11 cellular contexts compared by ENCODE assay signal in the genomic region with DNA sequence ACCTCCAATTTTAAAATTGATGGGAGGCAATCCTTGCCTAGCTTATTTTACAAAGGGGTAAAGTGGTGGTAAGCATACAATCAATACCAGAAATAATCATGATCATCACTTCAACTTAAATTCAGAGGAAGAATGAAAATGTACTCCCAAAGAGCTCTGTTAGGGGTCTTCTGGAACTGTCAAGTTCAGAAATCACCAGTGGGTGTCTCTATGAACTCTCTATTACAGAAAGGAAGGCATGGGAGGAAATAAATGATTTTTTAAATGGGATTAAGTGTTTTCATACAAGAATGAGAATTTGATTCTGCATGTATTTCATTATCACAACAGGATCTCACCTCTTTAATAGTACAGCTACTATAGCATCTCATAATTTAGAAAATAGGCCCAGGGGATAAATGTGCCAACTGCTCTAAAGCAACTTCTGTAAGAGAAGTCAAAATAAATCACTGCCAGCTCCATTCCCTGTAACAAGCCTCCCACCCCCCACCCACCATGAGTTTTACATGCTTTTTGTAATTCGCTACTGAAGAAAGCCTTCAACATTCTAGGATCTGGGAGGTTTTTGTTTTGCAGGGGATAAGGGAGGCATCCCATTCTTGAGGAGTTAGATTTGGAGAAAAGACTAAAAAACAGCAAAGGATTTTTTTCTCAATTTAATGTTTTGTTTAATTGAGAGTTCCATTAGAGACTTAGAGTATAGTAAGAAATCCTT. TPM values are rescaled to one million over a fixed set of nuclear protein-coding genes. Genes with fewer than 3 reads are reported as not detected.
DNase-seq lines count a peak whose midpoint lies in the region; TF ChIP-seq lines count a peak whose summit lies in the region.
"Had no signal": no experiment of that assay in that cellular context is flagged by ENCODE, and none has a peak within 500 bp of the region (broad histone marks: within the 10 kb centered on the region; RNA-seq: fewer than 3 reads in every experiment).

No MANE protein-coding gene starts in this region.

- no peaks in the 10 kb centered on the region for H3K36me3 ChIP-seq in A673 (ENCODE audit: insufficient read depth, low read length, poor library complexity, severe bottlenecking)
- H3K36me3 ChIP-seq in HUES6 (ENCODE audit: control insufficient read depth, insufficient read depth, low read length) = peaks cover 31% of the 10 kb centered on the region
- H3K36me3 ChIP-seq in colonic mucosa = no peaks in the 10 kb centered on the region
- peaks cover 53% of the 10 kb centered on the region for H3K36me3 ChIP-seq in muscle layer of colon (ENCODE audit: insufficient read depth, low read length)
- peaks cover 30 to 51% (median 34%) of the 10 kb centered on the region in 3 donors for H3K36me3 ChIP-seq in tibial artery

- H3K9ac ChIP-seq in HUES6 (ENCODE audit: low read length) (no peak overlapping the region), colonic mucosa (ENCODE audit: low read depth in 2 of 2, low read length in 2 of 2) (peak overlapping the region in 1 of 2 donors; percentile 8), muscle layer of colon (ENCODE audit: low read length) (no peak overlapping the region)

- H3K4me1 ChIP-seq in A673 (ENCODE audit: insufficient read depth, low read length, poor library complexity, severe bottlenecking) = peaks cover 19% of the 10 kb centered on the region
- H3K4me1 ChIP-seq in HUES6 (ENCODE audit: control insufficient read depth, insufficient read depth, low read length) = peaks cover 30% of the 10 kb centered on the region
- H3K4me1 ChIP-seq in colonic mucosa = peaks cover 2% of the 10 kb centered on the region
- H3K4me1 ChIP-seq in muscle layer of colon (ENCODE audit: insufficient read depth, low read length) = peaks cover 36% of the 10 kb centered on the region
- peaks cover 0 to 30% (median 6%) of the 10 kb centered on the region in 4 donors for H3K4me1 ChIP-seq in tibial artery

- no peaks in the 10 kb centered on the region for H3K27me3 ChIP-seq in A673 (replicated peaks; ENCODE audit: insufficient read depth, low read depth, low read length, poor library complexity)
- H3K27me3 ChIP-seq in HUES6 (ENCODE audit: control insufficient read depth, insufficient read depth, low read length) = no peaks in the 10 kb centered on the region
- H3K27me3 ChIP-seq in colonic mucosa = no peaks in the 10 kb centered on the region
- H3K27me3 ChIP-seq in muscle layer of colon (ENCODE audit: control insufficient read depth in 1 of 2, insufficient read depth in 2 of 2, low read length in 2 of 2) = no peaks in the 10 kb centered on the region
- H3K27me3 ChIP-seq in tibial artery = no peaks in the 10 kb centered on the region
- H3K27me3 ChIP-seq: MG63 had no signal

- no peak overlapping the region for H3K4me3 ChIP-seq in A673 (ENCODE audit: low read depth, low read length, poor library complexity, severe bottlenecking)
- H3K4me3 ChIP-seq in HUES6 (ENCODE audit: low read depth, low read length) = no peak overlapping the region
- no peak overlapping the region for H3K4me3 ChIP-seq in colonic mucosa
- H3K4me3 ChIP-seq in muscle layer of colon (ENCODE audit: low read depth in 1 of 2, low read length in 2 of 2) = no peak overlapping the region
- no peak overlapping the region for H3K4me3 ChIP-seq in tibial artery
- H3K4me3 ChIP-seq: MG63 had no signal

- CTCF ChIA-PET in A673 (lab: Charles Lee) = interaction anchor here (0.6 kb wide), 1 partner anchor 289 kb away, joined by 4 read pairs; no protein-coding TSS in a partner anchor

- TF ChIP-seq CTCF in A673 (conservative IDR thresholded peaks at IDR 0.05; ENCODE audit: low read depth, low read length) = peak; percentile 36; the same call in 1 of the 2 replicates
- no peak for TF ChIP-seq CTCF in colonic mucosa (IDR thresholded peaks at IDR 0.05)
- no peak for TF ChIP-seq CTCF in tibial artery (IDR thresholded peaks at IDR 0.05)

- H3K27ac ChIP-seq in A673 (ENCODE audit: low read depth, low read length, poor library complexity, severe bottlenecking) (peak overlapping the region; percentile 57), HUES6 (ENCODE audit: low read depth, low read length) (0 out of 2 replicates have a peak overlapping the region, but pooled peaks have one; percentile 49), colonic mucosa (peak overlapping the region; percentile 66), muscle layer of colon (ENCODE audit: low read depth, low read length) (peak overlapping the region; percentile 16), tibial artery (no peak overlapping the region)

- POLR2A ChIA-PET in A673 (lab: Charles Lee; ENCODE audit: low non-redundant PET) = no interaction called here

- no peaks in the 10 kb centered on the region for H3K9me3 ChIP-seq in A673 (ENCODE audit: low read depth, low read length, poor library complexity, severe bottlenecking)
- H3K9me3 ChIP-seq in HUES6 (ENCODE audit: control insufficient read depth, insufficient read depth, low read depth, low read length) = no peaks in the 10 kb centered on the region
- H3K9me3 ChIP-seq in colonic mucosa = no peaks in the 10 kb centered on the region
- no peaks in the 10 kb centered on the region for H3K9me3 ChIP-seq in muscle layer of colon (ENCODE audit: low read length)
- no peaks in the 10 kb centered on the region for H3K9me3 ChIP-seq in tibial artery
- H3K9me3 ChIP-seq: MG63 had no signal

- no TSS peak for BruUV-seq in A673 (replicated peaks; lab: Mats Ljungman, UMichigan)

- DNase-seq in A673 (ENCODE audit: low spot score) (peak; percentile 60), colonic mucosa (no peak), tibial artery (no peak), SIG-M5 (lab: John Stamatoyannopoulos, UW) (no peak), retina (no peak), NCI-H69 (lab: John Stamatoyannopoulos, UW) (no peak)
- DNase-seq: left cardiac atrium, NCI-H2107 had no signal

- intact Hi-C loops in A673 (cut with micrococcal nuclease; ENCODE audit: unreplicated experiment) (no loop called here), colonic mucosa (cut with DNase I) (no loop called here), tibial artery (cut with DNase I; ENCODE audit: low total_unique reads) (no loop called here)

RNA-seq across cellular contexts. Expression of a gene that starts 9.7 kb away (rescaled TPM):
- total RNA-seq in A673 (2021) = 8.8 and 9.7 TPM in 2 replicates
- 10 to 100 TPM in 1 of 2 donors, 1 to 10 TPM in 1; 9.6 to 10.8 TPM for total RNA-seq in colonic mucosa

RNA-seq across cellular contexts. Expression of a gene that starts 58.2 kb away (rescaled TPM):
- 3.7 and 5.2 TPM in 2 replicates for total RNA-seq in A673 (2021)
- 10 to 100 TPM in 1 of 2 donors, under 1 TPM in 1; 0.84 to 10.2 TPM for total RNA-seq in colonic mucosa

Comparison
In these comparisons a context has a peak if more than half of its experiments do, and no peak if none do; other contexts are left out.
1. H3K27ac ChIP-seq: peak in A673 (single experiment), HUES6 (single experiment), colonic mucosa (single experiment) and muscle layer of colon (single experiment); none in tibial artery (0 of 2).